ENCODE assay signal across 20 cellular contexts in the genomic region with DNA sequence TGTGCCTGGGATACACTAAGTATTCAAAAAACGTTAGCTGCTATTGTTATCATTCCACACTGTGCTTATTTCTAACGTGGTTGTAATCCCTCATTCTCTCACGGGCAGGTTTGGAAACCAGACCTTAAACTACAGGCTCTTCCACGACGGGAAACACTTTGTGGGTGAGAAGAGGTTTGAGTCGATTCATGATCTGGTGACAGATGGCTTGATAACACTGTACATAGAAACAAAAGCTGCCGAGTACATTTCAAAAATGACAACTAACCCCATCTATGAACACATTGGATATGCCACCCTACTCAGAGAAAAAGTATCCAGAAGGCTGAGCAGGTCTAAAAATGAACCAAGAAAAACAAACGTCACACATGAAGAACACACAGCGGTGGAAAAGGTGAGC.
"Had no signal": no experiment of that assay in that cellular context is flagged by ENCODE, and none has a peak within 500 bp of the region (broad histone marks: within the 10 kb centered on the region; RNA-seq: fewer than 3 reads in every experiment).

No MANE protein-coding gene starts in this region.

- H3K9me3 Mint-ChIP-seq: effector memory CD8-positive, alpha-beta T cell; mesothelial cell of epicardium; naive B cell; natural killer cell treated with Interleukin-12 subunit alpha and Interleukin-12 subunit beta and Interleukin-15 and Interleukin-18, amount 100 ng/mL, for 72 hours; stimulated activated memory B cell treated with anti-CD40 and anti-IgM and Interleukin-4, amounts not matched to agents 10 μg/mL and 1 μg/mL and 100 μg/mL, for 72 hours had no signal

- H3K4me3 ChIP-seq: mucosa of descending colon, neural progenitor cell, psoas muscle, sigmoid colon, thoracic aorta, tibial nerve, upper lobe of left lung, uterus had no signal

- H3K36me3 Mint-ChIP-seq: naive B cell; natural killer cell treated with Interleukin-12 subunit alpha and Interleukin-12 subunit beta and Interleukin-15 and Interleukin-18, amount 100 ng/mL, for 72 hours; neural progenitor cell; stimulated activated memory B cell treated with anti-CD40 and anti-IgM and Interleukin-4, amounts not matched to agents 10 μg/mL and 1 μg/mL and 100 μg/mL, for 72 hours had no signal

- H3K4me3 Mint-ChIP-seq: effector memory CD8-positive, alpha-beta T cell; mesothelial cell of epicardium; naive B cell; natural killer cell treated with Interleukin-12 subunit alpha and Interleukin-12 subunit beta and Interleukin-15 and Interleukin-18, amount 100 ng/mL, for 72 hours; stimulated activated memory B cell treated with anti-CD40 and anti-IgM and Interleukin-4, amounts not matched to agents 10 μg/mL and 1 μg/mL and 100 μg/mL, for 72 hours had no signal

- H3K36me3 ChIP-seq: neural progenitor cell, sigmoid colon, thoracic aorta, tibial nerve, upper lobe of left lung, uterus had no signal

- H3K27ac Mint-ChIP-seq: mesothelial cell of epicardium; naive B cell; natural killer cell treated with Interleukin-12 subunit alpha and Interleukin-12 subunit beta and Interleukin-15 and Interleukin-18, amount 100 ng/mL, for 72 hours; neural progenitor cell; stimulated activated memory B cell treated with anti-CD40 and anti-IgM and Interleukin-4, amounts not matched to agents 10 μg/mL and 1 μg/mL and 100 μg/mL, for 72 hours had no signal

- H3K27me3 ChIP-seq: neural progenitor cell, sigmoid colon, tibial nerve, upper lobe of left lung, uterus had no signal

- H3K9me3 ChIP-seq: mucosa of descending colon, psoas muscle, sigmoid colon, thoracic aorta, tibial nerve, upper lobe of left lung, uterus had no signal

- H3K4me1 Mint-ChIP-seq: naive B cell; stimulated activated memory B cell treated with anti-CD40 and anti-IgM and Interleukin-4, amounts not matched to agents 10 μg/mL and 1 μg/mL and 100 μg/mL, for 72 hours had no signal

- DNase-seq: cortex of kidney; effector memory CD8-positive, alpha-beta T cell; mesenchymal stem cell; mucosa of descending colon; naive B cell; psoas muscle; right cardiac atrium; sigmoid colon; stimulated activated CD4-positive, alpha-beta T cell treated with anti-CD3 and anti-CD28 coated beads, Interleukin-2, amount 100 ng/mL, for 24 hours; stimulated activated CD4-positive, alpha-beta T cell treated with anti-CD3 and anti-CD28 coated beads, Interleukin-4, amount 100 ng/mL, for 24 hours; stimulated activated naive CD8-positive, alpha-beta T cell treated with anti-CD3 and anti-CD28 coated beads, Interleukin-15, Interleukin-2, amounts not matched to agents 100 U/mL and 50 U/mL, for 24 hours; upper lobe of left lung; uterus had no signal

- ATAC-seq: effector memory CD8-positive, alpha-beta T cell; left lobe of liver; mucosa of descending colon; natural killer cell treated with Interleukin-12 subunit alpha and Interleukin-12 subunit beta and Interleukin-15 and Interleukin-18, amount 100 ng/mL, for 72 hours; psoas muscle; right cardiac atrium; stimulated activated memory B cell treated with anti-CD40 and anti-IgM and Interleukin-4, amounts not matched to agents 10 μg/mL and 1 μg/mL and 100 μg/mL, for 72 hours; stimulated activated naive CD8-positive, alpha-beta T cell treated with anti-CD3 and anti-CD28 coated beads, Interleukin-15, Interleukin-2, amounts not matched to agents 100 U/mL and 50 U/mL, for 24 hours had no signal
